8 cellular contexts compared by ENCODE assay signal in genomic region chrX:110087485-110088356, GRCh38.
DNase-seq lines count a peak whose midpoint lies in the region; ATAC-seq, FAIRE-seq and TF ChIP-seq lines count a peak whose summit lies in the region.

No MANE protein-coding gene starts in this region.

- peaks cover 9% of the 10 kb centered on the region for H3K4me1 ChIP-seq in SJCRH30
- peaks cover 5 to 32% of the 10 kb centered on the region in 2 donors for H3K4me1 ChIP-seq in thoracic aorta (ENCODE audit: control insufficient read depth in 1 of 2, low read depth in 2 of 2)

- DNase-seq in activated naive CD4-positive, alpha-beta T cell treated with anti-CD3 and anti-CD28 coated beads, Interleukin-2, amount 50 U/mL, for 72 hours (ENCODE audit: low spot score in 2 of 2), result no peak
- DNase-seq in activated naive CD4-positive, alpha-beta T cell treated with anti-CD3 and anti-CD28 coated beads, Interleukin-2, amount 50 U/mL, for 16 hours, result no peak
- DNase-seq in SJCRH30, result peak in 1 of 2 experiments; percentile 8
- peak; percentile 87 for DNase-seq in glomerular visceral epithelial cell (ENCODE audit: extremely low spot score)
- no peak for DNase-seq in thoracic aorta (ENCODE audit: low spot score)
- DNase-seq in GM19239 (ENCODE audit: insufficient read length, low spot score), result no peak
- no peak for DNase-seq in stimulated activated CD4-positive, alpha-beta T cell treated with anti-CD3 and anti-CD28 coated beads, Interleukin-4, amount 100 ng/mL, for 4 hours

- H3K27ac ChIP-seq in SJCRH30 (peak overlapping the region; percentile 59), thoracic aorta (peak overlapping the region; percentile 12 to 30)

- peaks cover 0 to 5% of the 10 kb centered on the region in 2 donors for H3K36me3 Mint-ChIP-seq in activated naive CD4-positive, alpha-beta T cell treated with anti-CD3 and anti-CD28 coated beads, Interleukin-2, amount 50 U/mL, for 72 hours

- H3K4me3 ChIP-seq in SJCRH30, result no peak overlapping the region
- H3K4me3 ChIP-seq in thoracic aorta, result no peak overlapping the region

- H3K9me3 ChIP-seq in SJCRH30 (replicated peaks) (no peaks in the 10 kb centered on the region), thoracic aorta (no peaks in the 10 kb centered on the region)

- no peak for FAIRE-seq in GM19239 (lab: Jason Lieb, UNC)

- peak; percentile 77 to 88 for ATAC-seq in activated naive CD4-positive, alpha-beta T cell treated with anti-CD3 and anti-CD28 coated beads, Interleukin-2, amount 50 U/mL, for 72 hours
- ATAC-seq in thoracic aorta (ENCODE audit: insufficient number of reproducible peaks, low FRiP score, low read depth) (no peak), GM18873 (IDR thresholded peaks at IDR 0.05; ENCODE audit: low FRiP score, unreplicated experiment) (no peak)

- TF ChIP-seq CTCF in thoracic aorta (IDR thresholded peaks at IDR 0.05), result no peak

- no peaks in the 10 kb centered on the region for H3K9me3 Mint-ChIP-seq in activated naive CD4-positive, alpha-beta T cell treated with anti-CD3 and anti-CD28 coated beads, Interleukin-2, amount 50 U/mL, for 72 hours

- H3K36me3 ChIP-seq in SJCRH30, result no peaks in the 10 kb centered on the region
- H3K36me3 ChIP-seq in thoracic aorta, result no peaks in the 10 kb centered on the region

- H3K27ac Mint-ChIP-seq in activated naive CD4-positive, alpha-beta T cell treated with anti-CD3 and anti-CD28 coated beads, Interleukin-2, amount 50 U/mL, for 72 hours, result peak overlapping the region in 1 of 2 donors; percentile 70

- H3K27me3 ChIP-seq in SJCRH30, result no peaks in the 10 kb centered on the region
- no peaks in the 10 kb centered on the region for H3K27me3 ChIP-seq in thoracic aorta (replicated peaks; ENCODE audit: insufficient read depth)

Comparison
In these comparisons a context has a peak if more than half of its experiments do, and no peak if none do; other contexts are left out.
1. ATAC-seq: peak in activated naive CD4-positive, alpha-beta T cell treated with anti-CD3 and anti-CD28 coated beads, Interleukin-2, amount 50 U/mL, for 72 hours (2 of 2); none in thoracic aorta (single experiment) and GM18873 (single experiment).